In genomic region chr13:113903361-113903760, GRCh38 we compare ENCODE assay signal across 1 cellular context.
TF ChIP-seq lines count a peak whose summit lies in the region.

No MANE protein-coding gene starts in this region.

TF ChIP-seq in WTC11, 78 proteins besides CTCF, POLR2A, EP300 and RAD21 (continued from another document):
- TF ChIP-seq, protein P1, sequence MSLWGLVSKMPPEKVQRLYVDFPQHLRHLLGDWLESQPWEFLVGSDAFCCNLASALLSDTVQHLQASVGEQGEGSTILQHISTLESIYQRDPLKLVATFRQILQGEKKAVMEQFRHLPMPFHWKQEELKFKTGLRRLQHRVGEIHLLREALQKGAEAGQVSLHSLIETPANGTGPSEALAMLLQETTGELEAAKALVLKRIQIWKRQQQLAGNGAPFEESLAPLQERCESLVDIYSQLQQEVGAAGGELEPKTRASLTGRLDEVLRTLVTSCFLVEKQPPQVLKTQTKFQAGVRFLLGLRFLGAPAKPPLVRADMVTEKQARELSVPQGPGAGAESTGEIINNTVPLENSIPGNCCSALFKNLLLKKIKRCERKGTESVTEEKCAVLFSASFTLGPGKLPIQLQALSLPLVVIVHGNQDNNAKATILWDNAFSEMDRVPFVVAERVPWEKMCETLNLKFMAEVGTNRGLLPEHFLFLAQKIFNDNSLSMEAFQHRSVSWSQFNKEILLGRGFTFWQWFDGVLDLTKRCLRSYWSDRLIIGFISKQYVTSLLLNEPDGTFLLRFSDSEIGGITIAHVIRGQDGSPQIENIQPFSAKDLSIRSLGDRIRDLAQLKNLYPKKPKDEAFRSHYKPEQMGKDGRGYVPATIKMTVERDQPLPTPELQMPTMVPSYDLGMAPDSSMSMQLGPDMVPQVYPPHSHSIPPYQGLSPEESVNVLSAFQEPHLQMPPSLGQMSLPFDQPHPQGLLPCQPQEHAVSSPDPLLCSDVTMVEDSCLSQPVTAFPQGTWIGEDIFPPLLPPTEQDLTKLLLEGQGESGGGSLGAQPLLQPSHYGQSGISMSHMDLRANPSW (CRISPR knock-in tag; conservative IDR thresholded peaks at IDR 0.05; ENCODE audit: low read depth), result no peak
